Comparison of ENCODE assay signal across 8 cellular contexts in the genomic region with DNA sequence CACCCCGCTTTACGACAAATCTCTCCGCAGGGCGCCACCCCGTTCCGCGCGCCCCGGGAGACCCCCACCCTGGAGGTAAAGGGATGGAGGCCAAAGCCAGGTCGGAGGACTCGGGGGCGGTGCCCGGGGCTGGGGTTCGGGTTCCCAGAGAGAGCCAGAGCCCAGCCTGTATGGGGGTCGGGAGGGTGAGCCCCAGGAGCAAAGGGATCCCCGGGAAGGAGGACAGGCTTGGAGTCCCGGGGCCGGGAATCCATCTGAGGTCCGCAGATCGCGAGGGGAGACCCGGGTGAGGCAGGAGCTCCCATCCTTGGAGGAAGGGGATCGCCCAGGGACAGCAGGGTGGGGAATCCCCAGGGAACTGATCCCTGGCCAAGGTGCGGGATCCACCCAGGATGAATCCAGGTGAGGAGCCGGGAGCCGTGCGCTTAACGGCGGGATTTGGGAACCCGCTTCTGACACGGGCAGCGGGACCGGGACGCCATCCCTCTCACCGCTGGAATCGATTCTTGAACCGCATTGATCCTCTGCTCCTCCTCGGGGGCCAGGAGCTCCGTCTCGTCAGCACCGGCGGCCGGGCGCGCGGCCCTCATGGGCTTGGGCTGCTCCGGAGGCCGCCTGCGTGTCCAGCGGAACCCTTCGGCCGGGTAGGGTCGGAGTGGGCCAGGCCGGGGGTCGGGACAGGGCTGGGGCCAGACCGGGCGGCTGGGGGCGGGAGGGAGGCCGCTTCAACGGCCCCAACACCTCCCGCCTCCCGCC. TPM values are rescaled to one million over a fixed set of nuclear protein-coding genes. Genes with fewer than 3 reads are reported as not detected.
A peak's percentile ranks its signal among the peaks of the same experiment; 100 is the strongest.
DNase-seq lines count a peak whose midpoint lies in the region; ATAC-seq and TF ChIP-seq lines count a peak whose summit lies in the region.

A gene with protein sequence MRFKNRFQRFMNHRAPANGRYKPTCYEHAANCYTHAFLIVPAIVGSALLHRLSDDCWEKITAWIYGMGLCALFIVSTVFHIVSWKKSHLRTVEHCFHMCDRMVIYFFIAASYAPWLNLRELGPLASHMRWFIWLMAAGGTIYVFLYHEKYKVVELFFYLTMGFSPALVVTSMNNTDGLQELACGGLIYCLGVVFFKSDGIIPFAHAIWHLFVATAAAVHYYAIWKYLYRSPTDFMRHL (minus strand): TSS at position 657 of the 756 bp plus-strand sequence. CDS start 140 bp downstream, at position 517.

- H3K27me3 ChIP-seq in BJ (ENCODE audit: control insufficient read depth, insufficient read depth, low read length) (peaks cover 2% of the 10 kb centered on the region; the same call in 1 of the 2 replicates), dorsolateral prefrontal cortex (no peaks in the 10 kb centered on the region), mesenchymal stem cell (ENCODE audit: control insufficient read depth in 1 of 2, insufficient read depth in 1 of 2, low read length in 2 of 2) (peaks cover 0 to 5% of the 10 kb centered on the region in 2 experiments), testis (no peaks in the 10 kb centered on the region)

- H3K4me1 ChIP-seq in mesenchymal stem cell (ENCODE audit: control insufficient read depth, insufficient read depth, low read depth, low read length) (peaks cover 9% of the 10 kb centered on the region), testis (peaks cover 5% of the 10 kb centered on the region)

- intact Hi-C loops in dorsolateral prefrontal cortex (cut with DNase I) = loop anchor here in 1 of 2 donors (5.0 kb wide), 1 partner anchor 64 kb away; no protein-coding TSS in a partner anchor
- intact Hi-C loops in testis (cut with DNase I; ENCODE audit: low total_unique reads) = no loop called here

- peak within 1 kb of the TSS; percentile 89 for H2BK15ac ChIP-seq in mesenchymal stem cell (ENCODE audit: low read depth, poor library complexity, severe bottlenecking)

- H3K79me1 ChIP-seq in mesenchymal stem cell (replicated peaks; ENCODE audit: low read length, poor library complexity, severe bottlenecking) = peaks cover 23% of the 10 kb centered on the region

- no peak within 1 kb of the TSS for H3K27ac ChIP-seq in SK-N-MC
- H3K27ac ChIP-seq in dorsolateral prefrontal cortex = peak within 1 kb of the TSS in 58 of 59 donors; percentile 3 to 95 (median 80)
- H3K27ac ChIP-seq in mesenchymal stem cell (ENCODE audit: low read length, poor library complexity, severe bottlenecking) = no peak within 1 kb of the TSS
- H3K27ac ChIP-seq in testis = peak within 1 kb of the TSS; percentile 83 to 89

- no peak within 1 kb of the TSS for H2AK5ac ChIP-seq in mesenchymal stem cell (ENCODE audit: low read length, severe bottlenecking)

- H3K9me3 ChIP-seq in SK-N-MC (ENCODE audit: low read depth, low read length) = no peaks in the 10 kb centered on the region
- H3K9me3 ChIP-seq in mesenchymal stem cell (ENCODE audit: control insufficient read depth, low read length) = no peaks in the 10 kb centered on the region
- H3K9me3 ChIP-seq in testis = no peaks in the 10 kb centered on the region

- peak within 1 kb of the TSS; percentile 86 to 99 for H3K18ac ChIP-seq in mesenchymal stem cell (ENCODE audit: low read depth in 1 of 2, low read length in 2 of 2)

- H4K91ac ChIP-seq in mesenchymal stem cell (ENCODE audit: low read length) = peak within 1 kb of the TSS; percentile 93

- peak within 1 kb of the TSS; percentile 69 for H3K4me3 ChIP-seq in BJ (ENCODE audit: low read depth, low read length)
- peak within 1 kb of the TSS; percentile 96 for H3K4me3 ChIP-seq in SK-N-MC
- H3K4me3 ChIP-seq in dorsolateral prefrontal cortex = peak within 1 kb of the TSS; percentile 65 to 99 (median 92)
- peak within 1 kb of the TSS; percentile 91 for H3K4me3 ChIP-seq in mesenchymal stem cell (ENCODE audit: insufficient read depth in 1 of 2, low read depth in 1 of 2, low read length in 2 of 2)
- H3K4me3 ChIP-seq in testis = peak within 1 kb of the TSS; percentile 79 to 87

- H3K9ac ChIP-seq in SK-N-MC (ENCODE audit: insufficient read length) (peak within 1 kb of the TSS; percentile 82), mesenchymal stem cell (ENCODE audit: low read length) (peak within 1 kb of the TSS; percentile 94)

- under 1% methylated on average over 46 of the region's 62 CpGs for WGBS in mesenchymal stem cell
- 1% methylated on average over 49 of the region's 62 CpGs; no CpG with 5 or more reads in 1 of the 2 donors for WGBS in testis, 2 donors

- CTCF ChIA-PET in BJ (lab: Yijun Ruan, JAX) = interaction anchor here (0.6 to 1.3 kb wide), 2 partner anchors 92 to 251 kb away, joined by 4 to 5 read pairs; no protein-coding TSS in a partner anchor

- in situ Hi-C loops in GM18951 (cut with MboI; ENCODE audit: low sequenced_read_pairs, unreplicated experiment) = no loop called here

- H2BK120ac ChIP-seq in mesenchymal stem cell (ENCODE audit: low read depth, low read length) = peak within 1 kb of the TSS; percentile 95

- peak within 1 kb of the TSS; percentile 34 to 96 for H2BK12ac ChIP-seq in mesenchymal stem cell (ENCODE audit: low read length in 2 of 2)

- peak; percentile 24 for ATAC-seq in HG03159 (IDR thresholded peaks at IDR 0.05; ENCODE audit: unreplicated experiment)

- POLR2A ChIA-PET in BJ (lab: Charles Lee) = no interaction called here

- H2BK5ac ChIP-seq in mesenchymal stem cell (ENCODE audit: low read depth, low read length, poor library complexity, severe bottlenecking) = no peak within 1 kb of the TSS

- TF ChIP-seq POLR2A in GM18951 (IDR thresholded peaks at IDR 0.05; ENCODE audit: extremely low read depth, insufficient read depth, insufficient read length) (peak; percentile 51), testis (IDR thresholded peaks at IDR 0.05) (no peak)

- H3K36me3 ChIP-seq in BJ (ENCODE audit: control insufficient read depth, insufficient read depth, low read length) (no peaks in the 10 kb centered on the region), SK-N-MC (ENCODE audit: insufficient read depth, low read length) (no peaks in the 10 kb centered on the region), mesenchymal stem cell (ENCODE audit: control insufficient read depth in 1 of 2, insufficient read depth in 2 of 2, low read depth in 1 of 2, low read length in 2 of 2) (no peaks in the 10 kb centered on the region), testis (ENCODE audit: low read depth, missing control alignments) (no peaks in the 10 kb centered on the region)

- H2AFZ ChIP-seq in mesenchymal stem cell (ENCODE audit: low read depth, low read length) = peak within 1 kb of the TSS; percentile 75

- DNase-seq in BJ (ENCODE audit: low read depth) (no peak), SK-N-MC (ENCODE audit: low read depth, low spot score) (no peak), dorsolateral prefrontal cortex (peak in 6 of 10 donors; percentile 15 to 56 (median 34)), mesenchymal stem cell (no peak), testis (peak; percentile 32), pons (ENCODE audit: low spot score) (no peak)

- H4K8ac ChIP-seq in mesenchymal stem cell (ENCODE audit: low read length) = peak within 1 kb of the TSS; percentile 89

- H3K23ac ChIP-seq in mesenchymal stem cell (ENCODE audit: low read length in 2 of 2) = peak within 1 kb of the TSS; percentile 37 to 98

- peak within 1 kb of the TSS in 1 of 2 experiments; percentile 98 for H3K14ac ChIP-seq in mesenchymal stem cell (ENCODE audit: low read length in 2 of 2)

- no peak for TF ChIP-seq CTCF in BJ (IDR thresholded peaks at IDR 0.05; ENCODE audit: insufficient read depth, low read depth, low read length)
- TF ChIP-seq CTCF in dorsolateral prefrontal cortex (IDR thresholded peaks at IDR 0.05 in 54 of 56, conservative IDR thresholded peaks at IDR 0.05 in 2 of 56; ENCODE audit: low read depth in 1 of 56, partially characterized antibody in 56 of 56) = no peak
- no peak for TF ChIP-seq CTCF in testis (IDR thresholded peaks at IDR 0.05)

- peak within 1 kb of the TSS; percentile 97 for H3K4me2 ChIP-seq in mesenchymal stem cell (ENCODE audit: low read length, poor library complexity, severe bottlenecking)

- peak within 1 kb of the TSS; percentile 96 to 97 for H3K4ac ChIP-seq in mesenchymal stem cell (ENCODE audit: low read depth in 1 of 2, low read length in 2 of 2)

RNA-seq across cellular contexts. Expression of the gene that starts here (rescaled TPM):
- 4.5 and 5.8 TPM in 2 replicates for polyA plus RNA-seq in BJ (2011; rRNA removed)
- polyA minus RNA-seq in BJ (2011; rRNA and poly(A)+ RNA removed) = 3.6 and 5.5 TPM in 2 replicates
- 10 to 100 TPM; 29.5 to 73.9 (median 45.2) TPM for total RNA-seq in dorsolateral prefrontal cortex
- polyA plus RNA-seq in mesenchymal stem cell (2013, experiment 1 of 2) = 126 TPM
- polyA plus RNA-seq in mesenchymal stem cell (2013, experiment 2 of 2) = 132 TPM
- total RNA-seq in testis = 10 to 100 TPM; 53.7 to 73.1 TPM
- 38.3 TPM for polyA plus RNA-seq in testis (ENCODE audit: insufficient read depth, low read depth, low replicate concordance)

Comparison
In these comparisons a context has a peak if more than half of its experiments do, and no peak if none do; other contexts are left out.
1. DNase-seq: peak in dorsolateral prefrontal cortex (6 of 10) and testis (single experiment); none in BJ (single experiment), SK-N-MC (single experiment), mesenchymal stem cell (single experiment) and pons (single experiment).
2. H3K27ac ChIP-seq: peak in dorsolateral prefrontal cortex (58 of 59) and testis (2 of 2); none in SK-N-MC (single experiment) and mesenchymal stem cell (single experiment).
3. Peak in every context shown above with its lines, with median percentiles within 50 percentile points of each other: H3K4me3 ChIP-seq.